Comparison of ENCODE assay signal across 23 cellular contexts in the genomic region with DNA sequence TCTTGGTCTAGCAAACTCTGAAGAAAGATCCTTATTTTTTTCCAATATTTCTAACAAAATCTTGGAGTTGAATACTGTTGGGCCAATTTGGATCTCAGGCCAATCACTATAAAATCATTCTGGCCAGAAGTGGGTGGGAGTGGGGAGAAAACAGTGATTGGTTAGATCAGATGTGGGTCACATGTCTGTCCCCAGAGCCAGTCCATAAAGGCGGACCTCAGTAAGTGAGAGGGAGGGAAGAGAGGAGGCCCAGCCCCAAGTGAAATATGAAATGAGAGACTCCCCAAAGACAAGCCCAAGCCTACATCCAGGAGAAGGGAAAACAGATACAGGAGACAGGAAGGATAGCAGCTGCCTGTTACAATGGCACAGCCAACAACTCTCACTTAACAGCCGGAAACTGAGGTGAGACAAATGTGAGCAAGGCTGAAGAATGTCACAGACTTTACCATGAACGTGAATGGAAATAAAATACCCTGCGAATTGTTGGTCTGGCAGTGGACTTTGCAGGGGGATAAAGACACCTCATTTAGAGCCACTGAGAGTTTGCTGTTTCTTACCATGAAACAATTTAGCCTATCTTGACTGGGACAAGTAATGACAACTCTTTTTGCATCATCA.
"Had no signal": no experiment of that assay in that cellular context is flagged by ENCODE, and none has a peak within 500 bp of the region (broad histone marks: within the 10 kb centered on the region; RNA-seq: fewer than 3 reads in every experiment).

No MANE protein-coding gene starts in this region.

- H3K9me3 ChIP-seq: esophagus muscularis mucosa, left ventricle myocardium inferior, lower lobe of right lung, sigmoid colon, testis, upper lobe of right lung, vagina had no signal

- H3K27me3 ChIP-seq: testis, upper lobe of right lung, vagina had no signal

- H3K4me1 ChIP-seq: esophagus muscularis mucosa, gastroesophageal sphincter, left ventricle myocardium inferior, lower lobe of right lung, sigmoid colon, testis, tibial nerve, upper lobe of right lung, vagina had no signal

- H3K4me3 Mint-ChIP-seq: neural crest cell; stimulated activated naive B cell treated with anti-CD40 and anti-IgM and Interleukin-4, amounts not matched to agents 10 μg/mL and 1 μg/mL and 100 μg/mL, for 72 hours; stimulated activated naive CD8-positive, alpha-beta T cell treated with anti-CD3 and anti-CD28 coated beads, Interleukin-15, amount 100 ng/mL, for 72 hours had no signal

- DNase-seq: effector memory CD4-positive, alpha-beta T cell; glutamatergic neuron; islet precursor cell; left ventricle myocardium inferior; lower lobe of right lung; mesenchymal stem cell; midbrain; posterior cingulate gyrus; sigmoid colon; stimulated activated CD4-positive, alpha-beta T cell treated with anti-CD3 and anti-CD28 coated beads, Interleukin-2, amount 100 ng/mL, for 24 hours; stimulated activated CD4-positive, alpha-beta T cell treated with anti-CD3 and anti-CD28 coated beads, Interleukin-4, amount 100 ng/mL, for 4 hours; stimulated activated naive B cell treated with anti-CD40 and anti-IgM and Interleukin-4, amounts not matched to agents 10 μg/mL and 1 μg/mL and 100 μg/mL, for 72 hours; stimulated activated naive CD8-positive, alpha-beta T cell treated with anti-CD3 and anti-CD28 coated beads, Interleukin-15, amount 100 ng/mL, for 72 hours; testis; upper lobe of right lung had no signal

- H3K4me1 Mint-ChIP-seq: stimulated activated naive CD8-positive, alpha-beta T cell treated with anti-CD3 and anti-CD28 coated beads, Interleukin-15, amount 100 ng/mL, for 72 hours had no signal

- FAIRE-seq: endometrium had no signal

- H3K36me3 Mint-ChIP-seq: stimulated activated naive B cell treated with anti-CD40 and anti-IgM and Interleukin-4, amounts not matched to agents 10 μg/mL and 1 μg/mL and 100 μg/mL, for 72 hours had no signal

- ATAC-seq: gastroesophageal sphincter; lower lobe of right lung; stimulated activated naive B cell treated with anti-CD40 and anti-IgM and Interleukin-4, amounts not matched to agents 10 μg/mL and 1 μg/mL and 100 μg/mL, for 72 hours; stimulated activated naive CD8-positive, alpha-beta T cell treated with anti-CD3 and anti-CD28 coated beads, Interleukin-15, amount 100 ng/mL, for 72 hours; upper lobe of right lung had no signal

- H3K27ac ChIP-seq: epithelial cell of prostate, esophagus muscularis mucosa, gastroesophageal sphincter, left ventricle myocardium inferior, lower lobe of right lung, sigmoid colon, skin epidermis, testis, tibial nerve, upper lobe of right lung, vagina had no signal

- H3K36me3 ChIP-seq: esophagus muscularis mucosa, gastroesophageal sphincter, left ventricle myocardium inferior, lower lobe of right lung, sigmoid colon, tibial nerve, upper lobe of right lung, vagina had no signal

- H3K27ac Mint-ChIP-seq: stimulated activated naive B cell treated with anti-CD40 and anti-IgM and Interleukin-4, amounts not matched to agents 10 μg/mL and 1 μg/mL and 100 μg/mL, for 72 hours; stimulated activated naive CD8-positive, alpha-beta T cell treated with anti-CD3 and anti-CD28 coated beads, Interleukin-15, amount 100 ng/mL, for 72 hours had no signal

- H3K4me3 ChIP-seq: esophagus muscularis mucosa, gastroesophageal sphincter, left ventricle myocardium inferior, lower lobe of right lung, sigmoid colon, skin epidermis, testis, tibial nerve, upper lobe of right lung, vagina had no signal

- H3K9me3 Mint-ChIP-seq: stimulated activated naive CD8-positive, alpha-beta T cell treated with anti-CD3 and anti-CD28 coated beads, Interleukin-15, amount 100 ng/mL, for 72 hours had no signal
